10 cellular contexts compared by ENCODE assay signal in genomic region chr18:26813043-26813442, GRCh38. TPM values are rescaled to one million over a fixed set of nuclear protein-coding genes. Genes with fewer than 3 reads are reported as not detected.
A peak's percentile ranks its signal among the peaks of the same experiment; 100 is the strongest.
DNase-seq lines count a peak whose midpoint lies in the region; ATAC-seq and TF ChIP-seq lines count a peak whose summit lies in the region.
"Had no signal": no experiment of that assay in that cellular context is flagged by ENCODE, and none has a peak within 500 bp of the region (broad histone marks: within the 10 kb centered on the region; RNA-seq: fewer than 3 reads in every experiment).

No MANE protein-coding gene starts in this region.

- no peak overlapping the region for H2AFZ ChIP-seq in OCI-LY7 (ENCODE audit: low read length)

- H3K36me3 ChIP-seq in OCI-LY7 (ENCODE audit: insufficient read depth, low read length) (no peaks in the 10 kb centered on the region), stomach (no peaks in the 10 kb centered on the region)
- no peaks in the 10 kb centered on the region for H3K36me3 ChIP-seq in CD8-positive, alpha-beta T cell (ENCODE audit: insufficient read depth, low read length)

- DNase-seq in GM12865 (ENCODE audit: low read depth) = peak; percentile 48
- peak; percentile 20 for DNase-seq in OCI-LY7 (ENCODE audit: low spot score)
- peak; percentile 26 for DNase-seq in glutamatergic neuron
- peak; percentile 37 for DNase-seq in stomach
- no peak for DNase-seq in CD8-positive, alpha-beta T cell
- DNase-seq: stimulated activated naive B cell treated with anti-CD40 and anti-IgM and Interleukin-4, amounts not matched to agents 10 μg/mL and 1 μg/mL and 100 μg/mL, for 72 hours had no signal

- ATAC-seq in HG03025 (IDR thresholded peaks at IDR 0.05; ENCODE audit: low FRiP score, unreplicated experiment) (peak; percentile 49), GM18909 (IDR thresholded peaks at IDR 0.05; ENCODE audit: poor library complexity, unreplicated experiment) (no peak), HG03457 (IDR thresholded peaks at IDR 0.05; ENCODE audit: unreplicated experiment) (no peak)
- ATAC-seq in CD8-positive, alpha-beta T cell = no peak

- no TSS peak for BruUV-seq in OCI-LY7 (replicated peaks; lab: Mats Ljungman, UMichigan)

- no peak overlapping the region for H3K4me3 Mint-ChIP-seq in glutamatergic neuron (ENCODE audit: unreplicated experiment)
- no peak overlapping the region for H3K4me3 Mint-ChIP-seq in CD8-positive, alpha-beta T cell
- H3K4me3 Mint-ChIP-seq: stimulated activated naive B cell treated with anti-CD40 and anti-IgM and Interleukin-4, amounts not matched to agents 10 μg/mL and 1 μg/mL and 100 μg/mL, for 72 hours had no signal

- TF ChIP-seq EP300 in stomach (IDR thresholded peaks at IDR 0.05) = no peak

- H3K4me3 ChIP-seq in GM12865 (ENCODE audit: low read depth, low read length) (no peak overlapping the region), OCI-LY7 (ENCODE audit: low read depth, low read length, poor library complexity, severe bottlenecking) (no peak overlapping the region), stomach (no peak overlapping the region)
- H3K4me3 ChIP-seq in CD8-positive, alpha-beta T cell (ENCODE audit: low read depth, low read length) = no peak overlapping the region

- no peak overlapping the region for H3K4me2 ChIP-seq in OCI-LY7 (ENCODE audit: low read length)

- H4K20me1 ChIP-seq in OCI-LY7 (ENCODE audit: insufficient read depth, low read length) = no peaks in the 10 kb centered on the region

- H3K9me2 ChIP-seq in OCI-LY7 (ENCODE audit: insufficient read depth, low read length) = no peaks in the 10 kb centered on the region

- TF ChIP-seq POLR2A in stomach (IDR thresholded peaks at IDR 0.05) = no peak

- POLR2A ChIA-PET in OCI-LY7 (lab: Charles Lee) = no interaction called here
- POLR2A ChIA-PET in CD8-positive, alpha-beta T cell (lab: Charles Lee) = no interaction called here

- H3K27me3 Mint-ChIP-seq in glutamatergic neuron (ENCODE audit: unreplicated experiment) = no peaks in the 10 kb centered on the region
- H3K27me3 Mint-ChIP-seq in CD8-positive, alpha-beta T cell (ENCODE audit: low read depth) = no peaks in the 10 kb centered on the region

- H3K9me3 ChIP-seq in OCI-LY7 (ENCODE audit: low read length) (no peaks in the 10 kb centered on the region), stomach (peaks cover 0 to 10% (median 2%) of the 10 kb centered on the region in 4 donors)
- H3K9me3 ChIP-seq in CD8-positive, alpha-beta T cell (ENCODE audit: low read length) = no peaks in the 10 kb centered on the region

- intact Hi-C loops in OCI-LY7 (cut with micrococcal nuclease; ENCODE audit: unreplicated experiment) = loop anchor here (1.0 to 10.0 kb wide), 2 partner anchors 58 to 191 kb away; no protein-coding TSS in a partner anchor
- intact Hi-C loops in stomach (cut with DNase I; ENCODE audit: low total_unique reads) = no loop called here
- intact Hi-C loops in CD8-positive, alpha-beta T cell (cut with DNase I, micrococcal nuclease) = no loop called here

- no peaks in the 10 kb centered on the region for H3K79me2 ChIP-seq in OCI-LY7 (ENCODE audit: insufficient read depth, low read depth, low read length)

- H3K27ac ChIP-seq in OCI-LY7 (ENCODE audit: low read depth, low read length, poor library complexity, severe bottlenecking) (no peak overlapping the region), stomach (no peak overlapping the region)
- H3K27ac ChIP-seq in CD8-positive, alpha-beta T cell (ENCODE audit: low read depth, low read length) = no peak overlapping the region

- H3K27me3 ChIP-seq in stomach = no peaks in the 10 kb centered on the region
- no peaks in the 10 kb centered on the region for H3K27me3 ChIP-seq in CD8-positive, alpha-beta T cell (ENCODE audit: insufficient read depth, low read length)

- peaks cover 6% of the 10 kb centered on the region for H3K36me3 Mint-ChIP-seq in glutamatergic neuron (ENCODE audit: unreplicated experiment)
- H3K36me3 Mint-ChIP-seq in CD8-positive, alpha-beta T cell = no peaks in the 10 kb centered on the region
- H3K36me3 Mint-ChIP-seq: stimulated activated naive B cell treated with anti-CD40 and anti-IgM and Interleukin-4, amounts not matched to agents 10 μg/mL and 1 μg/mL and 100 μg/mL, for 72 hours had no signal

- H3K9me3 Mint-ChIP-seq in glutamatergic neuron (ENCODE audit: unreplicated experiment) = peaks cover 2% of the 10 kb centered on the region
- H3K9me3 Mint-ChIP-seq in CD8-positive, alpha-beta T cell = peaks cover 22% of the 10 kb centered on the region

- peak; percentile 43 for TF ChIP-seq CTCF in GM12865 (IDR thresholded peaks at IDR 0.05; ENCODE audit: insufficient read depth, low read depth, low read length, missing control alignments)
- peak; percentile 64 for TF ChIP-seq CTCF in OCI-LY7 (conservative IDR thresholded peaks at IDR 0.05; ENCODE audit: low read length)
- no peak for TF ChIP-seq CTCF in glutamatergic neuron (IDR thresholded peaks at IDR 0.05; ENCODE audit: partially characterized antibody, unreplicated experiment)
- TF ChIP-seq CTCF in stomach (IDR thresholded peaks at IDR 0.05) = peak in 1 of 7 experiments; percentile 53
- no peak for TF ChIP-seq CTCF in CD8-positive, alpha-beta T cell (IDR thresholded peaks at IDR 0.05)

- 27 to 53% (median 32%) methylated on average over 1 of the region's 1 CpG for WGBS in stomach, 5 donors

- H3K4me1 ChIP-seq in OCI-LY7 (ENCODE audit: insufficient read depth, low read length, poor library complexity, severe bottlenecking) = no peaks in the 10 kb centered on the region
- no peaks in the 10 kb centered on the region for H3K4me1 ChIP-seq in stomach
- no peaks in the 10 kb centered on the region for H3K4me1 ChIP-seq in CD8-positive, alpha-beta T cell (ENCODE audit: insufficient read depth, low read length)

- no peaks in the 10 kb centered on the region for H3K4me1 Mint-ChIP-seq in glutamatergic neuron (ENCODE audit: low read depth, unreplicated experiment)
- no peaks in the 10 kb centered on the region for H3K4me1 Mint-ChIP-seq in CD8-positive, alpha-beta T cell (ENCODE audit: low read depth)
- H3K4me1 Mint-ChIP-seq: stimulated activated naive B cell treated with anti-CD40 and anti-IgM and Interleukin-4, amounts not matched to agents 10 μg/mL and 1 μg/mL and 100 μg/mL, for 72 hours had no signal

- H3K27ac Mint-ChIP-seq in glutamatergic neuron (ENCODE audit: unreplicated experiment) = no peak overlapping the region
- H3K27ac Mint-ChIP-seq in CD8-positive, alpha-beta T cell = no peak overlapping the region
- H3K27ac Mint-ChIP-seq: stimulated activated naive B cell treated with anti-CD40 and anti-IgM and Interleukin-4, amounts not matched to agents 10 μg/mL and 1 μg/mL and 100 μg/mL, for 72 hours had no signal

- CTCF ChIA-PET in OCI-LY7 (lab: Charles Lee; ENCODE audit: unreplicated experiment) = no interaction called here
- CTCF ChIA-PET in CD8-positive, alpha-beta T cell (lab: Charles Lee) = no interaction called here

RNA-seq across cellular contexts. Expression of gene AQP4, which starts 52.5 kb away (rescaled TPM):
- total RNA-seq in OCI-LY7 (2014; rRNA removed; shearing (Covaris generic)) = not detected in 2 replicates
- total RNA-seq in OCI-LY7 (2022) (not detected in 2 replicates), glutamatergic neuron (ENCODE audit: unreplicated experiment) (not detected), stomach (100 to 1,000 TPM in 1 of 5 donors, 10 to 100 TPM in 1, 1 to 10 TPM in 2, not detected in 1; 6.7 to 115 (median 9.9) TPM)
- 1 to 10 TPM in 2 of 3 donors, under 1 TPM in 1; 0.83 to 8.2 (median 1.9) TPM for polyA plus RNA-seq in stomach
- total RNA-seq in CD8-positive, alpha-beta T cell = not detected
- total RNA-seq: HT1080 had no signal

Comparison
In these comparisons a context has a peak if more than half of its experiments do, and no peak if none do; other contexts are left out.
1. DNase-seq: peak in GM12865 (single experiment), OCI-LY7 (single experiment), glutamatergic neuron (single experiment) and stomach (single experiment); none in CD8-positive, alpha-beta T cell (0 of 7).
2. CTCF ChIP-seq: peak in GM12865 (single experiment) and OCI-LY7 (single experiment); none in glutamatergic neuron (single experiment) and CD8-positive, alpha-beta T cell (single experiment).